Comparison of ENCODE assay signal across 1 cellular context in the genomic region with DNA sequence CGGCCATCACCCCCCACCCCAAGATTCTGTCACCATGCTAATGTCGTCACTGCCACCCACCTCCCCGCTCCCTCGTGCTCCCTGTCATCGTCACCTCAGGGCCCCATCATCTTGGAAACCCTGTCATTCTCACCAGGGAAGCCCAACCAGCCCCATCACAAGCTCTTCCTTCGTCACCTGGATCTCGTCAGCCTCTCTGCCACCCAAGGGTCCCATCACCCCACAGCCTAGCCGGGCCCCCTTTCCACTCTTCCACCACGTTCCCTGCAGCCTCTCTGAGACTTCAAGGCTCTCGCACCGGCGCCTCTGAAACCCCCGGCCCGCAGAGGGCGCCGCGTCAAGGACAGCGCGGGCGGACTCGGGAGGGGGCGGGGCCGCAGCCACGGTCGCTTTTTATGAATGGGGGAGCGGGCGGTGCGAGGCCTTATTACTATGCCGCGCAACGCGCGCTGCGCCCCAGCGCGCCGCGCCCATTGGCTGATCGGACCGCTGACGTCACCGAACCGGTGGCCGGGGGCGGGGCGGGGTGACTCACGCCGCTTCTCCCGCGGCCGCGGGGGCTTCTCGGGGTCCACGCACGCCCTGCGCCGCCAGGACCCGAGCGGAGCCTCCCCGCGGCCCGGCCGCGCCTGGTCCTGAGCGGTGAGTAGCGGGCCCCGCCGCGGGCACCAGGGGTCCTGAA.
TF ChIP-seq lines count a peak whose summit lies in the region.

A gene with protein sequence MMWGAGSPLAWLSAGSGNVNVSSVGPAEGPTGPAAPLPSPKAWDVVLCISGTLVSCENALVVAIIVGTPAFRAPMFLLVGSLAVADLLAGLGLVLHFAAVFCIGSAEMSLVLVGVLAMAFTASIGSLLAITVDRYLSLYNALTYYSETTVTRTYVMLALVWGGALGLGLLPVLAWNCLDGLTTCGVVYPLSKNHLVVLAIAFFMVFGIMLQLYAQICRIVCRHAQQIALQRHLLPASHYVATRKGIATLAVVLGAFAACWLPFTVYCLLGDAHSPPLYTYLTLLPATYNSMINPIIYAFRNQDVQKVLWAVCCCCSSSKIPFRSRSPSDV (plus strand): TSS at position 527 of the 682 bp plus-strand sequence. CDS start 1,177 bp downstream, outside the sequence.

TF ChIP-seq in K562, 482 proteins besides CTCF, POLR2A, EP300 and RAD21 (continued from another document and continues in another):
- TF ChIP-seq FOXA3 (CRISPR knock-in tag; conservative IDR thresholded peaks at IDR 0.05 in 1 of 2, IDR thresholded peaks at IDR 0.05 in 1 of 2) (no peak), MIER1 (IDR thresholded peaks at IDR 0.05; ENCODE audit: low read depth) (no peak; the same call in 1 of the 2 replicates), CBFB (CRISPR knock-in tag; IDR thresholded peaks at IDR 0.05) (no peak), POLR3A (IDR thresholded peaks at IDR 0.05; ENCODE audit: borderline replicate concordance, extremely low read depth, insufficient read depth, insufficient read length) (no peak), ZEB2 (IDR thresholded peaks at IDR 0.05) (no peak), HNRNPL (IDR thresholded peaks at IDR 0.05; ENCODE audit: low read depth, low read length) (no peak), SIN3B (IDR thresholded peaks at IDR 0.05; ENCODE audit: low read depth) (peak; percentile 60), ZNF696 (CRISPR knock-in tag; conservative IDR thresholded peaks at IDR 0.05) (no peak), SRSF3 (IDR thresholded peaks at IDR 0.05; ENCODE audit: insufficient read depth, low read length) (no peak), MYC (IDR thresholded peaks at IDR 0.05; ENCODE audit: low read depth, low read length) (peak; percentile 77), MYC (CRISPR knock-in tag; IDR thresholded peaks at IDR 0.05; ENCODE audit: borderline replicate concordance, low read depth) (peak; percentile 75; the same call in 1 of the 2 replicates), NR1H2 (CRISPR knock-in tag; IDR thresholded peaks at IDR 0.05) (no peak), TAF9B (IDR thresholded peaks at IDR 0.05; ENCODE audit: partially characterized antibody) (no peak), HIVEP1 (CRISPR knock-in tag; IDR thresholded peaks at IDR 0.05) (no peak), BRD9 (IDR thresholded peaks at IDR 0.05; ENCODE audit: low read depth, partially characterized antibody) (peak; percentile 76), HEY1 (CRISPR knock-in tag; IDR thresholded peaks at IDR 0.05; ENCODE audit: borderline replicate concordance) (no peak), CREM (IDR thresholded peaks at IDR 0.05; ENCODE audit: low read depth) (peak; percentile 92), POLR3G (IDR thresholded peaks at IDR 0.05; ENCODE audit: extremely low read depth, insufficient read length, insufficient replicate concordance) (no peak), TEAD4 (IDR thresholded peaks at IDR 0.05; ENCODE audit: low read length) (no peak; the same call in 1 of the 2 replicates), TEAD4 (CRISPR knock-in tag; IDR thresholded peaks at IDR 0.05; ENCODE audit: borderline replicate concordance) (no peak), MCM7 (IDR thresholded peaks at IDR 0.05) (no peak), KDM5B (IDR thresholded peaks at IDR 0.05; ENCODE audit: insufficient replicate concordance, low read depth, low read length) (peak; percentile 78), ZNF584 (CRISPR knock-in tag; IDR thresholded peaks at IDR 0.05; ENCODE audit: low read depth) (no peak), ZNF253 (CRISPR knock-in tag; conservative IDR thresholded peaks at IDR 0.05) (no peak), NELFE (IDR thresholded peaks at IDR 0.05; ENCODE audit: insufficient read depth, insufficient read length) (no peak), ZNF146 (CRISPR knock-in tag; IDR thresholded peaks at IDR 0.05; ENCODE audit: unreplicated experiment) (no peak), FOXJ2 (tag; IDR thresholded peaks at IDR 0.05) (no peak), CEBPB (tag; IDR thresholded peaks at IDR 0.05) (no peak), BCOR (IDR thresholded peaks at IDR 0.05) (peak; percentile 52; the same call in 1 of the 2 replicates), ATF7 (IDR thresholded peaks at IDR 0.05) (peak; percentile 99), HDAC3 (IDR thresholded peaks at IDR 0.05; ENCODE audit: borderline replicate concordance, partially characterized antibody) (no peak), HCFC1 (IDR thresholded peaks at IDR 0.05; ENCODE audit: low read depth, low read length) (peak; percentile 57), ZNF184 (CRISPR knock-in tag; IDR thresholded peaks at IDR 0.05) (no peak)
- TF ChIP-seq, protein P1, sequence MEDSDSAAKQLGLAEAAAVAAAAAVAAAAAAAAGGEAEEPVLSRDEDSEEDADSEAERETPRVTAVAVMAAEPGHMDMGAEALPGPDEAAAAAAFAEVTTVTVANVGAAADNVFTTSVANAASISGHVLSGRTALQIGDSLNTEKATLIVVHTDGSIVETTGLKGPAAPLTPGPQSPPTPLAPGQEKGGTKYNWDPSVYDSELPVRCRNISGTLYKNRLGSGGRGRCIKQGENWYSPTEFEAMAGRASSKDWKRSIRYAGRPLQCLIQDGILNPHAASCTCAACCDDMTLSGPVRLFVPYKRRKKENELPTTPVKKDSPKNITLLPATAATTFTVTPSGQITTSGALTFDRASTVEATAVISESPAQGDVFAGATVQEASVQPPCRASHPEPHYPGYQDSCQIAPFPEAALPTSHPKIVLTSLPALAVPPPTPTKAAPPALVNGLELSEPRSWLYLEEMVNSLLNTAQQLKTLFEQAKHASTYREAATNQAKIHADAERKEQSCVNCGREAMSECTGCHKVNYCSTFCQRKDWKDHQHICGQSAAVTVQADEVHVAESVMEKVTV (CRISPR knock-in tag; IDR thresholded peaks at IDR 0.05) = no peak
- TF ChIP-seq, protein P2, sequence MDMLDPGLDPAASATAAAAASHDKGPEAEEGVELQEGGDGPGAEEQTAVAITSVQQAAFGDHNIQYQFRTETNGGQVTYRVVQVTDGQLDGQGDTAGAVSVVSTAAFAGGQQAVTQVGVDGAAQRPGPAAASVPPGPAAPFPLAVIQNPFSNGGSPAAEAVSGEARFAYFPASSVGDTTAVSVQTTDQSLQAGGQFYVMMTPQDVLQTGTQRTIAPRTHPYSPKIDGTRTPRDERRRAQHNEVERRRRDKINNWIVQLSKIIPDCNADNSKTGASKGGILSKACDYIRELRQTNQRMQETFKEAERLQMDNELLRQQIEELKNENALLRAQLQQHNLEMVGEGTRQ (CRISPR knock-in tag; IDR thresholded peaks at IDR 0.05) = no peak
- TF ChIP-seq, protein P3, sequence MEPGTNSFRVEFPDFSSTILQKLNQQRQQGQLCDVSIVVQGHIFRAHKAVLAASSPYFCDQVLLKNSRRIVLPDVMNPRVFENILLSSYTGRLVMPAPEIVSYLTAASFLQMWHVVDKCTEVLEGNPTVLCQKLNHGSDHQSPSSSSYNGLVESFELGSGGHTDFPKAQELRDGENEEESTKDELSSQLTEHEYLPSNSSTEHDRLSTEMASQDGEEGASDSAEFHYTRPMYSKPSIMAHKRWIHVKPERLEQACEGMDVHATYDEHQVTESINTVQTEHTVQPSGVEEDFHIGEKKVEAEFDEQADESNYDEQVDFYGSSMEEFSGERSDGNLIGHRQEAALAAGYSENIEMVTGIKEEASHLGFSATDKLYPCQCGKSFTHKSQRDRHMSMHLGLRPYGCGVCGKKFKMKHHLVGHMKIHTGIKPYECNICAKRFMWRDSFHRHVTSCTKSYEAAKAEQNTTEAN (CRISPR knock-in tag; IDR thresholded peaks at IDR 0.05) = no peak
- TF ChIP-seq, protein P4, sequence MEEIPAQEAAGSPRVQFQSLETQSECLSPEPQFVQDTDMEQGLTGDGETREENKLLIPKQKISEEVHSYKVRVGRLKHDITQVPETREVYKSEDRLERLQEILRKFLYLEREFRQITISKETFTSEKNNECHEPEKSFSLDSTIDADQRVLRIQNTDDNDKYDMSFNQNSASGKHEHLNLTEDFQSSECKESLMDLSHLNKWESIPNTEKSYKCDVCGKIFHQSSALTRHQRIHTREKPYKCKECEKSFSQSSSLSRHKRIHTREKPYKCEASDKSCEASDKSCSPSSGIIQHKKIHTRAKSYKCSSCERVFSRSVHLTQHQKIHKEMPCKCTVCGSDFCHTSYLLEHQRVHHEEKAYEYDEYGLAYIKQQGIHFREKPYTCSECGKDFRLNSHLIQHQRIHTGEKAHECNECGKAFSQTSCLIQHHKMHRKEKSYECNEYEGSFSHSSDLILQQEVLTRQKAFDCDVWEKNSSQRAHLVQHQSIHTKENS (CRISPR knock-in tag; IDR thresholded peaks at IDR 0.05) = no peak
- TF ChIP-seq, protein P5, sequence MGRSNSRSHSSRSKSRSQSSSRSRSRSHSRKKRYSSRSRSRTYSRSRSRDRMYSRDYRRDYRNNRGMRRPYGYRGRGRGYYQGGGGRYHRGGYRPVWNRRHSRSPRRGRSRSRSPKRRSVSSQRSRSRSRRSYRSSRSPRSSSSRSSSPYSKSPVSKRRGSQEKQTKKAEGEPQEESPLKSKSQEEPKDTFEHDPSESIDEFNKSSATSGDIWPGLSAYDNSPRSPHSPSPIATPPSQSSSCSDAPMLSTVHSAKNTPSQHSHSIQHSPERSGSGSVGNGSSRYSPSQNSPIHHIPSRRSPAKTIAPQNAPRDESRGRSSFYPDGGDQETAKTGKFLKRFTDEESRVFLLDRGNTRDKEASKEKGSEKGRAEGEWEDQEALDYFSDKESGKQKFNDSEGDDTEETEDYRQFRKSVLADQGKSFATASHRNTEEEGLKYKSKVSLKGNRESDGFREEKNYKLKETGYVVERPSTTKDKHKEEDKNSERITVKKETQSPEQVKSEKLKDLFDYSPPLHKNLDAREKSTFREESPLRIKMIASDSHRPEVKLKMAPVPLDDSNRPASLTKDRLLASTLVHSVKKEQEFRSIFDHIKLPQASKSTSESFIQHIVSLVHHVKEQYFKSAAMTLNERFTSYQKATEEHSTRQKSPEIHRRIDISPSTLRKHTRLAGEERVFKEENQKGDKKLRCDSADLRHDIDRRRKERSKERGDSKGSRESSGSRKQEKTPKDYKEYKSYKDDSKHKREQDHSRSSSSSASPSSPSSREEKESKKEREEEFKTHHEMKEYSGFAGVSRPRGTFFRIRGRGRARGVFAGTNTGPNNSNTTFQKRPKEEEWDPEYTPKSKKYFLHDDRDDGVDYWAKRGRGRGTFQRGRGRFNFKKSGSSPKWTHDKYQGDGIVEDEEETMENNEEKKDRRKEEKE (IDR thresholded peaks at IDR 0.05; ENCODE audit: borderline replicate concordance in 1 of 2, control insufficient read depth in 1 of 2, low read depth in 2 of 2, low read length in 1 of 2) = no peak
- TF ChIP-seq, protein P6, sequence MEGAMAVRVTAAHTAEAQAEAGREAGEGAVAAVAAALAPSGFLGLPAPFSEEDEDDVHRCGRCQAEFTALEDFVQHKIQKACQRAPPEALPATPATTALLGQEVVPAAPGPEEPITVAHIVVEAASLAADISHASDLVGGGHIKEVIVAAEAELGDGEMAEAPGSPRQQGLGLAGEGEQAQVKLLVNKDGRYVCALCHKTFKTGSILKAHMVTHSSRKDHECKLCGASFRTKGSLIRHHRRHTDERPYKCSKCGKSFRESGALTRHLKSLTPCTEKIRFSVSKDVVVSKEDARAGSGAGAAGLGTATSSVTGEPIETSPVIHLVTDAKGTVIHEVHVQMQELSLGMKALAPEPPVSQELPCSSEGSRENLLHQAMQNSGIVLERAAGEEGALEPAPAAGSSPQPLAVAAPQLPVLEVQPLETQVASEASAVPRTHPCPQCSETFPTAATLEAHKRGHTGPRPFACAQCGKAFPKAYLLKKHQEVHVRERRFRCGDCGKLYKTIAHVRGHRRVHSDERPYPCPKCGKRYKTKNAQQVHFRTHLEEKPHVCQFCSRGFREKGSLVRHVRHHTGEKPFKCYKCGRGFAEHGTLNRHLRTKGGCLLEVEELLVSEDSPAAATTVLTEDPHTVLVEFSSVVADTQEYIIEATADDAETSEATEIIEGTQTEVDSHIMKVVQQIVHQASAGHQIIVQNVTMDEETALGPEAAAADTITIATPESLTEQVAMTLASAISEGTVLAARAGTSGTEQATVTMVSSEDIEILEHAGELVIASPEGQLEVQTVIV (CRISPR knock-in tag; IDR thresholded peaks at IDR 0.05; ENCODE audit: borderline replicate concordance) = no peak
- TF ChIP-seq, protein P7, sequence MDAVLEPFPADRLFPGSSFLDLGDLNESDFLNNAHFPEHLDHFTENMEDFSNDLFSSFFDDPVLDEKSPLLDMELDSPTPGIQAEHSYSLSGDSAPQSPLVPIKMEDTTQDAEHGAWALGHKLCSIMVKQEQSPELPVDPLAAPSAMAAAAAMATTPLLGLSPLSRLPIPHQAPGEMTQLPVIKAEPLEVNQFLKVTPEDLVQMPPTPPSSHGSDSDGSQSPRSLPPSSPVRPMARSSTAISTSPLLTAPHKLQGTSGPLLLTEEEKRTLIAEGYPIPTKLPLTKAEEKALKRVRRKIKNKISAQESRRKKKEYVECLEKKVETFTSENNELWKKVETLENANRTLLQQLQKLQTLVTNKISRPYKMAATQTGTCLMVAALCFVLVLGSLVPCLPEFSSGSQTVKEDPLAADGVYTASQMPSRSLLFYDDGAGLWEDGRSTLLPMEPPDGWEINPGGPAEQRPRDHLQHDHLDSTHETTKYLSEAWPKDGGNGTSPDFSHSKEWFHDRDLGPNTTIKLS (IDR thresholded peaks at IDR 0.05; ENCODE audit: borderline replicate concordance, low read depth) = peak; percentile 81
- TF ChIP-seq, protein P8, sequence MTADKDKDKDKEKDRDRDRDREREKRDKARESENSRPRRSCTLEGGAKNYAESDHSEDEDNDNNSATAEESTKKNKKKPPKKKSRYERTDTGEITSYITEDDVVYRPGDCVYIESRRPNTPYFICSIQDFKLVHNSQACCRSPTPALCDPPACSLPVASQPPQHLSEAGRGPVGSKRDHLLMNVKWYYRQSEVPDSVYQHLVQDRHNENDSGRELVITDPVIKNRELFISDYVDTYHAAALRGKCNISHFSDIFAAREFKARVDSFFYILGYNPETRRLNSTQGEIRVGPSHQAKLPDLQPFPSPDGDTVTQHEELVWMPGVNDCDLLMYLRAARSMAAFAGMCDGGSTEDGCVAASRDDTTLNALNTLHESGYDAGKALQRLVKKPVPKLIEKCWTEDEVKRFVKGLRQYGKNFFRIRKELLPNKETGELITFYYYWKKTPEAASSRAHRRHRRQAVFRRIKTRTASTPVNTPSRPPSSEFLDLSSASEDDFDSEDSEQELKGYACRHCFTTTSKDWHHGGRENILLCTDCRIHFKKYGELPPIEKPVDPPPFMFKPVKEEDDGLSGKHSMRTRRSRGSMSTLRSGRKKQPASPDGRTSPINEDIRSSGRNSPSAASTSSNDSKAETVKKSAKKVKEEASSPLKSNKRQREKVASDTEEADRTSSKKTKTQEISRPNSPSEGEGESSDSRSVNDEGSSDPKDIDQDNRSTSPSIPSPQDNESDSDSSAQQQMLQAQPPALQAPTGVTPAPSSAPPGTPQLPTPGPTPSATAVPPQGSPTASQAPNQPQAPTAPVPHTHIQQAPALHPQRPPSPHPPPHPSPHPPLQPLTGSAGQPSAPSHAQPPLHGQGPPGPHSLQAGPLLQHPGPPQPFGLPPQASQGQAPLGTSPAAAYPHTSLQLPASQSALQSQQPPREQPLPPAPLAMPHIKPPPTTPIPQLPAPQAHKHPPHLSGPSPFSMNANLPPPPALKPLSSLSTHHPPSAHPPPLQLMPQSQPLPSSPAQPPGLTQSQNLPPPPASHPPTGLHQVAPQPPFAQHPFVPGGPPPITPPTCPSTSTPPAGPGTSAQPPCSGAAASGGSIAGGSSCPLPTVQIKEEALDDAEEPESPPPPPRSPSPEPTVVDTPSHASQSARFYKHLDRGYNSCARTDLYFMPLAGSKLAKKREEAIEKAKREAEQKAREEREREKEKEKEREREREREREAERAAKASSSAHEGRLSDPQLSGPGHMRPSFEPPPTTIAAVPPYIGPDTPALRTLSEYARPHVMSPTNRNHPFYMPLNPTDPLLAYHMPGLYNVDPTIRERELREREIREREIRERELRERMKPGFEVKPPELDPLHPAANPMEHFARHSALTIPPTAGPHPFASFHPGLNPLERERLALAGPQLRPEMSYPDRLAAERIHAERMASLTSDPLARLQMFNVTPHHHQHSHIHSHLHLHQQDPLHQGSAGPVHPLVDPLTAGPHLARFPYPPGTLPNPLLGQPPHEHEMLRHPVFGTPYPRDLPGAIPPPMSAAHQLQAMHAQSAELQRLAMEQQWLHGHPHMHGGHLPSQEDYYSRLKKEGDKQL (CRISPR knock-in tag; IDR thresholded peaks at IDR 0.05; ENCODE audit: borderline replicate concordance) = peak; percentile 12; the same call in 1 of the 2 replicates
